In the genomic region with DNA sequence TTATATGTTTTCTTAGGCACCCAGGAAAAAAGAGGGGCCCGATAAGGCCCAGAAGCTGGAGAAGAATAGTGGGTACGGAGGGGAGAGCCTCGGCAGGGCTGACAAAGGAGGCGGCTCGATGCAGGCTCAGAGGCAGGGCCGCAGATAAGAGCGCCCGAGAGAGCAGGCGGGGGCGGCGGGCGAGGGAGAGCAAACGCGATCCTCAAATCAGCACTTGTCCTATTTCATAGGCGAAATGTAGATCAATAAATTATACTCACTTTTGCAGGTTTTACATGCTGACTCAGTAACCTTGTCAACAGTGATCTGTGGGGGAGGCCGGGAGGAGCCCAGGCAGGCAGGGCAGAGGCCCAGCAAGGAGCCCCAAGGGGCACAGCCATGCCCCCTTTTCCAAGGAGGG, we compare ENCODE assay signal across 31 cellular contexts. TPM values are rescaled to one million over a fixed set of nuclear protein-coding genes. Genes with fewer than 3 reads are reported as not detected.
"Had no signal": no experiment of that assay in that cellular context is flagged by ENCODE, and none has a peak within 500 bp of the region (broad histone marks: within the 10 kb centered on the region; RNA-seq: fewer than 3 reads in every experiment).

No MANE protein-coding gene starts in this region.

- H3K4me3 ChIP-seq: left lung, lower lobe of right lung, neural progenitor cell, right atrium auricular region, right lobe of liver, smooth muscle cell, thyroid gland, transverse colon, upper lobe of left lung, vagina had no signal

- FAIRE-seq: islet of Langerhans, kidney had no signal

- H2AFZ ChIP-seq: neural progenitor cell, parathyroid adenoma had no signal

- H3K4me2 ChIP-seq: neural progenitor cell, smooth muscle cell had no signal

- H3K27me3 ChIP-seq: neural progenitor cell, neutrophil, right atrium auricular region, right lobe of liver, thyroid gland, upper lobe of left lung, vagina had no signal

- DNase-seq: immature natural killer cell; kidney; left colon; left lung; lower lobe of right lung; mammary epithelial cell; mesenchymal stem cell; naive thymus-derived CD8-positive, alpha-beta T cell; occipital lobe; right lobe of liver; stimulated activated CD4-positive, alpha-beta T cell treated with anti-CD3 and anti-CD28 coated beads, Interleukin-1b, Interleukin-23, amount 100 ng/mL, for 48 hours; stimulated activated CD4-positive, alpha-beta T cell treated with anti-CD3 and anti-CD28 coated beads, Interleukin-2, amount 100 ng/mL, for 48 hours; stimulated activated CD4-positive, alpha-beta T cell treated with anti-CD3 and anti-CD28 coated beads, Interleukin-4, amount 100 ng/mL, for 4 hours; stimulated activated CD8-positive, alpha-beta memory T cell treated with anti-CD3 and anti-CD28 coated beads, Interleukin-4, amount 100 ng/mL, for 48 hours; stimulated activated naive CD4-positive, alpha-beta T cell treated with Interleukin-2 at 50 U/mL for 16 hours; stimulated activated naive CD8-positive, alpha-beta T cell treated with anti-CD3 and anti-CD28 coated beads, Interleukin-15, amount 100 ng/mL, for 72 hours; substantia nigra; thyroid gland; transverse colon had no signal

- H3K4me1 ChIP-seq: left lung, lower lobe of right lung, parathyroid adenoma, right atrium auricular region, right lobe of liver, thyroid gland, transverse colon, upper lobe of left lung, vagina had no signal

- H3K9me3 ChIP-seq: left lung, lower lobe of right lung, neutrophil, right atrium auricular region, right lobe of liver, thyroid gland, transverse colon, upper lobe of left lung, vagina had no signal

- ATAC-seq: left colon; left lung; naive thymus-derived CD8-positive, alpha-beta T cell; stimulated activated memory B cell treated with anti-CD40 and anti-IgM and Interleukin-4, amounts not matched to agents 10 μg/mL and 1 μg/mL and 100 μg/mL, for 72 hours; stimulated activated naive CD8-positive, alpha-beta T cell treated with anti-CD3 and anti-CD28 coated beads, Interleukin-15, amount 100 ng/mL, for 72 hours had no signal

- H3K36me3 ChIP-seq: left lung, lower lobe of right lung, neural progenitor cell, neutrophil, right atrium auricular region, right lobe of liver, thyroid gland, transverse colon, upper lobe of left lung, vagina had no signal

- H3K79me2 ChIP-seq: parathyroid adenoma had no signal

- H3K9ac ChIP-seq: neural progenitor cell, parathyroid adenoma had no signal

- H3K27ac ChIP-seq: left lung, lower lobe of right lung, neural progenitor cell, neutrophil, parathyroid adenoma, right atrium auricular region, right lobe of liver, thyroid gland, transverse colon, upper lobe of left lung, vagina had no signal

RNA-seq across cellular contexts. Expression of gene GRM4, which starts 42.6 kb away (rescaled TPM):
- total RNA-seq: kidney; left colon; left lung; liver; lower lobe of right lung; mucosa of gallbladder; naive thymus-derived CD8-positive, alpha-beta T cell; pulmonary artery endothelial cell; right atrium auricular region; right lobe of liver; smooth muscle cell; transverse colon; vagina had no signal
- polyA plus RNA-seq: immature natural killer cell; liver; mammary epithelial cell; naive thymus-derived CD8-positive, alpha-beta T cell had no signal
